8 cellular contexts compared by ENCODE assay signal in the genomic region with DNA sequence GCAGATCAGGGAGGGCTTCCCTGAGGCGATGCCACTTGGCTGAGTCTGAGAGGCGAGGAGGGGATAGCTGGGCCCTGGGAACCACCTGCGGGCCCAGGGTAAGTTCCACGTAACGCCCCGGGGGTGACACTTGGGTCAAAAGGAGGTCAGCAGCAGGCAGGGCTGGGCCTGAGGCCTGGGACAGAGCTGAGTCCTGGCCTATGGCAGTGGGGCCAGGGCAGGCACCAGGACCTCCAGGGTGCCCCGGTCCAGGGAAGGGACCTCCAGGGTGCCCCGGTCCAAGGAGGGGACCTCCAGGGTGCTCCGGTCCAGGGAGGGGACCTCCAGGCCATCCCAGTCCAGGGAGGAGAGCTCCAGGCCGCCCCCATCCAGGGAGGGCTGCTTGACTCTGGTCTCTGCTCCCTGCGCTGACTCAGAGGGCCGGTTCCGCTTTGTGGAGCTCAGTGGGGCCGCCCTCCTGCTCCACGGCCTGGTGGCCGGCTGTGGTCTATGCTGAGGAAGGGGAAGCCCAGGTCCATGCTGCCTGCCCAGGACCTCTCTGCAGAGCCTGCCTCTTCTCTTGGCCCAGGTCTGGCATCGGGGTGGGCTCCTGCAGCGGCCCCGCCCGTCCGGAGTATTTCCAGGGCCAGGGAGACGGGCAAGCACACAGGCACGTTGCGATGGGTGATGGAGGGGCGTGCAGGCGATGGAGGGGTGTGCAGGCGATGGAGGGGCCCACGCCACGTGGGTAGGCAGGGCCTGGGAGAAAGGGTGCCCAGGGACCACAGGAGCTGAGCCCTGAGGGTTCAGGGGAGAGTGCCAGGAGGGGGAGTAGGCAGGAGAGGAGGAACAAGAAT. TPM values are rescaled to one million over a fixed set of nuclear protein-coding genes. Genes with fewer than 3 reads are reported as not detected.
DNase-seq lines count a peak whose midpoint lies in the region; ATAC-seq and TF ChIP-seq lines count a peak whose summit lies in the region.

No MANE protein-coding gene starts in this region.

- CTCF ChIA-PET in activated CD4-positive, alpha-beta memory T cell treated with anti-CD3 and anti-CD28 coated beads for 36 hours (lab: Charles Lee): interaction anchor here (0.6 to 4.9 kb wide), 7 partner anchors 10 to 714 kb away, joined by 3 to 75 read pairs (median 8); no protein-coding TSS in a partner anchor

- peaks cover 2% of the 10 kb centered on the region for H3K27me3 Mint-ChIP-seq in activated CD4-positive, alpha-beta memory T cell treated with anti-CD3 and anti-CD28 coated beads for 36 hours

- H3K36me3 Mint-ChIP-seq in activated CD4-positive, alpha-beta memory T cell treated with anti-CD3 and anti-CD28 coated beads for 36 hours: no peaks in the 10 kb centered on the region

- intact Hi-C loops in psoas muscle (cut with DNase I): loop anchor here in 1 of 2 donors (5.0 to 10.0 kb wide), 2 partner anchors 316 to 548 kb away; no protein-coding TSS in a partner anchor
- intact Hi-C loops in activated CD4-positive, alpha-beta memory T cell treated with anti-CD3 and anti-CD28 coated beads for 36 hours (cut with micrococcal nuclease): no loop called here

- POLR2A ChIA-PET in activated CD4-positive, alpha-beta memory T cell treated with anti-CD3 and anti-CD28 coated beads for 36 hours (lab: Charles Lee): no interaction called here

- DNase-seq in CD1c-positive myeloid dendritic cell (ENCODE audit: extremely low spot score) (peak; percentile 94), RPMI7951 (ENCODE audit: low read depth) (peak; percentile 69), fibroblast of pulmonary artery (ENCODE audit: low read depth) (peak; percentile 47), psoas muscle (peak; percentile 78 to 82), NCI-H446 treated with DMSO at 0.1 percent for 48 hours (lab: John Stamatoyannopoulos, UW) (no peak)
- DNase-seq in activated CD4-positive, alpha-beta memory T cell treated with anti-CD3 and anti-CD28 coated beads for 36 hours: no peak

- peaks cover 39% of the 10 kb centered on the region for H3K4me1 ChIP-seq in psoas muscle

- H3K27ac ChIP-seq in psoas muscle: peak overlapping the region; percentile 59

- H3K4me3 ChIP-seq in fibroblast of pulmonary artery (replicated peaks; ENCODE audit: low read depth, low read length) (no peak overlapping the region), psoas muscle (no peak overlapping the region)

- H3K9me3 Mint-ChIP-seq in activated CD4-positive, alpha-beta memory T cell treated with anti-CD3 and anti-CD28 coated beads for 36 hours: no peaks in the 10 kb centered on the region

- H3K4me3 Mint-ChIP-seq in activated CD4-positive, alpha-beta memory T cell treated with anti-CD3 and anti-CD28 coated beads for 36 hours: no peak overlapping the region

- TF ChIP-seq CTCF in fibroblast of pulmonary artery (IDR thresholded peaks at IDR 0.05; ENCODE audit: low read length, missing control alignments) (no peak), psoas muscle (IDR thresholded peaks at IDR 0.05) (no peak)

- no peak overlapping the region for H3K27ac Mint-ChIP-seq in activated CD4-positive, alpha-beta memory T cell treated with anti-CD3 and anti-CD28 coated beads for 36 hours

- no peaks in the 10 kb centered on the region for H3K27me3 ChIP-seq in psoas muscle (ENCODE audit: insufficient read depth in 3 of 3, low read length in 2 of 3)

- H3K4me1 Mint-ChIP-seq in activated CD4-positive, alpha-beta memory T cell treated with anti-CD3 and anti-CD28 coated beads for 36 hours (ENCODE audit: low read depth): no peaks in the 10 kb centered on the region

- peak; percentile 13 to 48 (median 24) for ATAC-seq in psoas muscle
- no peak for ATAC-seq in GM18498 (IDR thresholded peaks at IDR 0.05; ENCODE audit: unreplicated experiment)
- ATAC-seq in GM21825 (IDR thresholded peaks at IDR 0.05; ENCODE audit: unreplicated experiment): no peak

- H3K36me3 ChIP-seq in psoas muscle (ENCODE audit: insufficient read depth in 1 of 2, low read depth in 1 of 2): no peaks in the 10 kb centered on the region

- 59 to 60% (median 60%) methylated on average over 26 to 29 of the region's 29 CpGs for WGBS in psoas muscle, 3 donors

- no peaks in the 10 kb centered on the region for H3K9me3 ChIP-seq in psoas muscle

RNA-seq across cellular contexts. Expression of a gene that starts 19.5 kb away (rescaled TPM):
- 17.3 and 21.3 TPM in 2 replicates for total RNA-seq in RPMI7951 (2014; rRNA removed; shearing (Covaris generic))
- not detected for total RNA-seq in psoas muscle
- under 1 TPM in 1 of 3 donors, not detected in 2; 0.05 TPM for polyA plus RNA-seq in psoas muscle
- total RNA-seq in activated CD4-positive, alpha-beta memory T cell treated with anti-CD3 and anti-CD28 coated beads for 36 hours: not detected

Comparison
In these comparisons a context has a peak if more than half of its experiments do, and no peak if none do; other contexts are left out.
1. DNase-seq: peak in CD1c-positive myeloid dendritic cell (single experiment), RPMI7951 (single experiment), fibroblast of pulmonary artery (single experiment) and psoas muscle (2 of 2); none in NCI-H446 treated with DMSO at 0.1 percent for 48 hours (single experiment) and activated CD4-positive, alpha-beta memory T cell treated with anti-CD3 and anti-CD28 coated beads for 36 hours (single experiment).
2. ATAC-seq: peak in psoas muscle (4 of 4); none in GM18498 (single experiment) and GM21825 (single experiment).
3. RNA of a gene that starts 19.5 kb away (total RNA-seq): 17.3 to 21.3 TPM in RPMI7951; not detected in psoas muscle and not detected in activated CD4-positive, alpha-beta memory T cell treated with anti-CD3 and anti-CD28 coated beads for 36 hours; every median in the first group is over 10 times any median in the second.